In the genomic region with DNA sequence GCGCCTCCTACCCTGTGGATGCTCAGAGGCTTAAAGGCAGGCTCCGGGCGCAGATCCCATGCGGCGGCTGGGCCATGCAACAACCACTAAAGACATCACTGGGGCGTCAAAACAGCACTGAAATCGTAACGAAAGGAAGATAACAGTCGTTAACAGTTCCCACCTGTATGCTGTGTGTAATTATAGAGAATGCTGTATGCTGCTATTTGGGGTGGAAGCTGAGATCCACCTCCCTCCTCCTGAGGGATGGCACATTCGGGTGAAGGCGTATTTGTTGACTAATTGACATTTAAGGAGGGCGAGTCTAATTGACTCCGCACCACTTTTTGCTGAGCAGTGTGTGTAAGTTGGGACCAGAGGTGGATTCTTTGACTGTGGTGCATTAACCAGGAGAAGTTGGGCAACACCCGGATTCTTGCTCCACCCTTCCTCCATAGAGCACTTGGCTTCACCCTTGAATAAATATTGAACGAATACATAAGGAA, we compare ENCODE assay signal across 7 cellular contexts. TPM values are rescaled to one million over a fixed set of nuclear protein-coding genes. Genes with fewer than 3 reads are reported as not detected.
DNase-seq lines count a peak whose midpoint lies in the region; ATAC-seq and TF ChIP-seq lines count a peak whose summit lies in the region.

No MANE protein-coding gene starts in this region.

- H3K36me3 ChIP-seq in duodenal mucosa (ENCODE audit: control insufficient read depth in 1 of 2, insufficient read depth in 2 of 2, low read length in 2 of 2) (no peaks in the 10 kb centered on the region), mesendoderm (ENCODE audit: control insufficient read depth, insufficient read depth, low read length) (no peaks in the 10 kb centered on the region), tibial nerve (peaks cover 0 to 12% (median 0%) of the 10 kb centered on the region in 3 donors)

- ATAC-seq in GM21360 (IDR thresholded peaks at IDR 0.05; ENCODE audit: unreplicated experiment) (peak; percentile 72), HG03575 (IDR thresholded peaks at IDR 0.05; ENCODE audit: extremely low read depth, insufficient number of reproducible peaks, low FRiP score, unreplicated experiment) (peak; percentile 40)

- no peak overlapping the region for H3K18ac ChIP-seq in mesendoderm (ENCODE audit: low read length)

- peak overlapping the region; percentile 99 for H3K56ac ChIP-seq in mesendoderm (ENCODE audit: low read length)

- TF ChIP-seq CTCF in tibial nerve (IDR thresholded peaks at IDR 0.05), result no peak

- no peaks in the 10 kb centered on the region for H3K79me1 ChIP-seq in mesendoderm (ENCODE audit: low read length)

- no peaks in the 10 kb centered on the region for H3K9me3 ChIP-seq in duodenal mucosa (ENCODE audit: control insufficient read depth in 1 of 2, low read length in 2 of 2)
- no peaks in the 10 kb centered on the region for H3K9me3 ChIP-seq in tibial nerve

- no peak overlapping the region for H2BK15ac ChIP-seq in mesendoderm (replicated peaks; ENCODE audit: low read depth)

- H4K8ac ChIP-seq in mesendoderm (ENCODE audit: low read depth, low read length), result no peak overlapping the region

- H3K23ac ChIP-seq in mesendoderm (ENCODE audit: low read length), result no peak overlapping the region

- no peak for TF ChIP-seq EP300 in tibial nerve (IDR thresholded peaks at IDR 0.05)

- no peak for TF ChIP-seq POLR2A in tibial nerve (IDR thresholded peaks at IDR 0.05)

- H3K4me1 ChIP-seq in duodenal mucosa (ENCODE audit: control insufficient read depth in 1 of 2, insufficient read depth in 2 of 2, low read length in 2 of 2), result peaks cover 8 to 11% of the 10 kb centered on the region in 2 donors
- H3K4me1 ChIP-seq in mesendoderm (ENCODE audit: control insufficient read depth, low read depth, low read length), result no peaks in the 10 kb centered on the region
- peaks cover 0 to 18% (median 4%) of the 10 kb centered on the region in 4 donors for H3K4me1 ChIP-seq in tibial nerve

- no peak overlapping the region for H2BK5ac ChIP-seq in mesendoderm (ENCODE audit: low read length)

- H3K4me2 ChIP-seq in mesendoderm (ENCODE audit: low read length), result peak overlapping the region; percentile 76

- H3K27me3 ChIP-seq in duodenal mucosa (ENCODE audit: control insufficient read depth in 1 of 2, insufficient read depth in 2 of 2, low read length in 2 of 2), result no peaks in the 10 kb centered on the region
- no peaks in the 10 kb centered on the region for H3K27me3 ChIP-seq in mesendoderm (ENCODE audit: insufficient read depth, low read length, poor library complexity)
- no peaks in the 10 kb centered on the region for H3K27me3 ChIP-seq in tibial nerve

- H3K4me3 ChIP-seq in duodenal mucosa (ENCODE audit: low read depth in 1 of 2, low read length in 2 of 2) (peak overlapping the region; percentile 95 to 98), mesendoderm (ENCODE audit: low read length) (peak overlapping the region; percentile 79), tibial nerve (peak overlapping the region; percentile 67 to 98 (median 82))

- H3K9ac ChIP-seq in duodenal mucosa (ENCODE audit: low read depth in 1 of 2, low read length in 2 of 2) (peak overlapping the region; percentile 74 to 86), mesendoderm (ENCODE audit: low read length) (peak overlapping the region; percentile 93)

- no peak overlapping the region for H2BK120ac ChIP-seq in mesendoderm (ENCODE audit: low read depth, low read length)

- H4K5ac ChIP-seq in mesendoderm (ENCODE audit: low read length), result no peak overlapping the region

- H3K27ac ChIP-seq in duodenal mucosa (ENCODE audit: low read depth, low read length) (peak overlapping the region; percentile 86), mesendoderm (ENCODE audit: low read depth, low read length) (no peak overlapping the region), tibial nerve (peak overlapping the region; percentile 80 to 97 (median 92))

- no peak overlapping the region for H3K4ac ChIP-seq in mesendoderm (ENCODE audit: low read depth, low read length)

- no peak overlapping the region for H2AK5ac ChIP-seq in mesendoderm (ENCODE audit: low read length)

- peak; percentile 7 for DNase-seq in GM04503 (ENCODE audit: low read depth)
- peak; percentile 21 for DNase-seq in SKM-1 treated with dmso at 0.1 percent for 144 hours (lab: John Stamatoyannopoulos, UW; ENCODE audit: unreplicated experiment)
- DNase-seq in mesendoderm, result no peak
- DNase-seq in tibial nerve (ENCODE audit: low spot score in 2 of 2), result peak in 1 of 2 donors; percentile 25

- no peaks in the 10 kb centered on the region for H3K79me2 ChIP-seq in mesendoderm (ENCODE audit: control insufficient read depth, insufficient read depth, low read length)

- WGBS in mesendoderm (ENCODE audit: extremely low coverage, insufficient coverage, low lambda C conversion rate), result no CpG with 5 or more reads among the region's 15 CpGs
- WGBS in tibial nerve, 2 donors, result 1 to 2% methylated on average over 13 to 15 of the region's 15 CpGs

RNA-seq across cellular contexts. Expression of a gene that starts 0.7 kb away (rescaled TPM):
- 3.0 TPM for polyA plus RNA-seq in mesendoderm (2013, experiment 1 of 2)
- polyA plus RNA-seq in mesendoderm (2013, experiment 2 of 2), result 3.3 TPM
- 10 to 100 TPM; 23.7 to 35.8 (median 26.3) TPM for total RNA-seq in tibial nerve
